ENCODE assay signal across 8 cellular contexts in genomic region chr12:50764116-50764860, GRCh38. TPM values are rescaled to one million over a fixed set of nuclear protein-coding genes. Genes with fewer than 3 reads are reported as not detected.
DNase-seq lines count a peak whose midpoint lies in the region; ATAC-seq and TF ChIP-seq lines count a peak whose summit lies in the region.

No MANE protein-coding gene starts in this region.

- no peaks in the 10 kb centered on the region for H3K27me3 ChIP-seq in lung (ENCODE audit: control insufficient read depth, insufficient read depth)

- peak; percentile 61 for ATAC-seq in lung (ENCODE audit: insufficient read depth, low FRiP score)

- H3K4me3 Mint-ChIP-seq in activated CD4-positive, alpha-beta T cell treated with anti-CD3 and anti-CD28 coated beads, Interleukin-2, amount 10 ng/mL, durations not matched to agents 24 days and 14 days: peak overlapping the region; percentile 94
- peak overlapping the region; percentile 95 for H3K4me3 Mint-ChIP-seq in dendritic cell treated with granulocyte-macrophage colony-stimulating factor and Interleukin-4, amounts not matched to agents 40 ng/mL and 50 ng/mL, for 4 days

- H3K9me3 ChIP-seq in lung (ENCODE audit: control insufficient read depth in 2 of 2, insufficient read depth in 1 of 2, low read length in 1 of 2): no peaks in the 10 kb centered on the region

- peaks cover 31% of the 10 kb centered on the region for H3K4me1 Mint-ChIP-seq in activated CD4-positive, alpha-beta T cell treated with anti-CD3 and anti-CD28 coated beads, Interleukin-2, amount 10 ng/mL, durations not matched to agents 24 days and 14 days
- peaks cover 51% of the 10 kb centered on the region for H3K4me1 Mint-ChIP-seq in dendritic cell treated with granulocyte-macrophage colony-stimulating factor and Interleukin-4, amounts not matched to agents 40 ng/mL and 50 ng/mL, for 4 days (ENCODE audit: low read depth)

- intact Hi-C loops in activated CD4-positive, alpha-beta T cell treated with anti-CD3 and anti-CD28 coated beads, Interleukin-2, amount 10 ng/mL, durations not matched to agents 24 days and 14 days (cut with micrococcal nuclease): loop anchor here (2.0 to 10.0 kb wide), 5 partner anchors 61 to 561 kb away; partner anchors contain the start of genes BIN2 and DAZAP2
- intact Hi-C loops in dendritic cell treated with granulocyte-macrophage colony-stimulating factor and Interleukin-4, amounts not matched to agents 40 ng/mL and 50 ng/mL, for 4 days (cut with micrococcal nuclease): loop anchor here (5.0 kb wide), 1 partner anchor 263 kb away; the partner anchor contains the start of gene SLC11A2

- peak overlapping the region; percentile 91 to 97 for H3K27ac ChIP-seq in lung (ENCODE audit: low read depth in 1 of 2, low read length in 1 of 2)

- 0% methylated on average over 41 to 89 of the region's 89 CpGs for WGBS in lung, 2 donors

- peaks cover 11% of the 10 kb centered on the region for H3K36me3 Mint-ChIP-seq in activated CD4-positive, alpha-beta T cell treated with anti-CD3 and anti-CD28 coated beads, Interleukin-2, amount 10 ng/mL, durations not matched to agents 24 days and 14 days (ENCODE audit: low read depth)
- peaks cover 16% of the 10 kb centered on the region for H3K36me3 Mint-ChIP-seq in dendritic cell treated with granulocyte-macrophage colony-stimulating factor and Interleukin-4, amounts not matched to agents 40 ng/mL and 50 ng/mL, for 4 days (ENCODE audit: low read depth)

- H3K27me3 Mint-ChIP-seq in activated CD4-positive, alpha-beta T cell treated with anti-CD3 and anti-CD28 coated beads, Interleukin-2, amount 10 ng/mL, durations not matched to agents 24 days and 14 days: no peaks in the 10 kb centered on the region
- no peaks in the 10 kb centered on the region for H3K27me3 Mint-ChIP-seq in dendritic cell treated with granulocyte-macrophage colony-stimulating factor and Interleukin-4, amounts not matched to agents 40 ng/mL and 50 ng/mL, for 4 days

- H3K36me3 ChIP-seq in lung (ENCODE audit: control insufficient read depth in 2 of 2, insufficient read depth in 2 of 2, low read length in 2 of 2): no peaks in the 10 kb centered on the region

- peak overlapping the region; percentile 99 for H3K27ac Mint-ChIP-seq in activated CD4-positive, alpha-beta T cell treated with anti-CD3 and anti-CD28 coated beads, Interleukin-2, amount 10 ng/mL, durations not matched to agents 24 days and 14 days
- peak overlapping the region; percentile 98 for H3K27ac Mint-ChIP-seq in dendritic cell treated with granulocyte-macrophage colony-stimulating factor and Interleukin-4, amounts not matched to agents 40 ng/mL and 50 ng/mL, for 4 days

- no peaks in the 10 kb centered on the region for H3K9me3 Mint-ChIP-seq in activated CD4-positive, alpha-beta T cell treated with anti-CD3 and anti-CD28 coated beads, Interleukin-2, amount 10 ng/mL, durations not matched to agents 24 days and 14 days
- H3K9me3 Mint-ChIP-seq in dendritic cell treated with granulocyte-macrophage colony-stimulating factor and Interleukin-4, amounts not matched to agents 40 ng/mL and 50 ng/mL, for 4 days: no peaks in the 10 kb centered on the region

- peak overlapping the region; percentile 93 for H3K4me3 ChIP-seq in HFF-Myc (replicated peaks; ENCODE audit: low read depth, low read length)
- peak overlapping the region; percentile 94 for H3K4me3 ChIP-seq in lung

- peaks cover 2 to 10% of the 10 kb centered on the region in 2 donors for H3K4me1 ChIP-seq in lung (ENCODE audit: control insufficient read depth in 2 of 2, insufficient read depth in 2 of 2, low read length in 2 of 2)

- DNase-seq in DMS153 treated with DMSO at 0.1 percent for 48 hours (lab: John Stamatoyannopoulos, UW; ENCODE audit: unreplicated experiment) (peak; percentile 54), DMS153 (lab: John Stamatoyannopoulos, UW) (no peak), HFF-Myc (ENCODE audit: extremely low read depth, low read depth) (no peak), NCI-H146 (lab: John Stamatoyannopoulos, UW) (peak; percentile 96), lung (ENCODE audit: low spot score) (peak; percentile 73)
- peak; percentile 92 for DNase-seq in activated CD4-positive, alpha-beta T cell treated with anti-CD3 and anti-CD28 coated beads, Interleukin-2, amount 10 ng/mL, durations not matched to agents 24 days and 14 days
- peak; percentile 45 for DNase-seq in stimulated activated CD8-positive, alpha-beta memory T cell treated with anti-CD3 and anti-CD28 coated beads, Interleukin-12 subunit alpha, Interleukin-12 subunit beta, amount 100 ng/mL, for 24 hours (ENCODE audit: extremely low read depth)

- TF ChIP-seq CTCF in HFF-Myc (IDR thresholded peaks at IDR 0.05; ENCODE audit: low read depth, low read length, missing control alignments): no peak
- TF ChIP-seq CTCF in lung (IDR thresholded peaks at IDR 0.05; ENCODE audit: control extremely low read depth, extremely low read depth): no peak

RNA-seq across cellular contexts. Expression of gene ATF1, which starts 0.4 kb away (rescaled TPM):
- total RNA-seq in activated CD4-positive, alpha-beta T cell treated with anti-CD3 and anti-CD28 coated beads, Interleukin-2, amount 10 ng/mL, durations not matched to agents 24 days and 14 days: 66.0 and 67.6 TPM in 2 replicates
- 10 to 100 TPM; 28.5 to 54.1 TPM for total RNA-seq in lung
- 10 to 100 TPM in 1 of 2 donors, 1 to 10 TPM in 1; 7.7 to 16.1 TPM for polyA plus RNA-seq in lung

Comparison
In these comparisons a context has a peak if more than half of its experiments do, and no peak if none do; other contexts are left out.
1. DNase-seq: peak in DMS153 treated with DMSO at 0.1 percent for 48 hours (single experiment), NCI-H146 (single experiment), activated CD4-positive, alpha-beta T cell treated with anti-CD3 and anti-CD28 coated beads, Interleukin-2, amount 10 ng/mL, durations not matched to agents 24 days and 14 days (single experiment), lung (single experiment) and stimulated activated CD8-positive, alpha-beta memory T cell treated with anti-CD3 and anti-CD28 coated beads, Interleukin-12 subunit alpha, Interleukin-12 subunit beta, amount 100 ng/mL, for 24 hours (single experiment); none in DMS153 (single experiment) and HFF-Myc (single experiment).